In the genomic region with DNA sequence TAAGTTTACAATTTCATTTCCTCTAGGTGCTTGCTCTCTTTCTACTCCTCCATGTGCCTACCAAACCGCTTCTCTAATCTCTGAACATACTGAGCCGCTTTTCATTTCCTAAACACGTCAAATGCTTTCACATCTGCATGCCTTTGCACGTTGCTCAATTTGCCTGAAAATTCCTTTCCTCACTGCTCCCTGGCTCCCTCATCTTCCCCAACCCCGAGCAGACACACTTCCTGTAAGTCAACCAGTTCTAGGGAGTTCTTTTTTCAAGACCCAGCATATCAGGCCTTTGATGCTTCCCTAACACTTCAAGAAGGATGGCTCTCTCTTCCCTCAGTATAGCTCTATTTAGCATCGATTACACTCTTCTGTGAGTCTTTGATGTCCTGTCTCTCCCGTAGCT, we compare ENCODE assay signal across 1 cellular context.
A peak's percentile ranks its signal among the peaks of the same experiment; 100 is the strongest.
TF ChIP-seq lines count a peak whose summit lies in the region.

No MANE protein-coding gene starts in this region.

TF ChIP-seq in H1, 55 proteins besides CTCF, POLR2A, EP300 and RAD21:
- no peak for TF ChIP-seq SP4 (IDR thresholded peaks at IDR 0.05; ENCODE audit: low read length)
- TF ChIP-seq, protein P1, sequence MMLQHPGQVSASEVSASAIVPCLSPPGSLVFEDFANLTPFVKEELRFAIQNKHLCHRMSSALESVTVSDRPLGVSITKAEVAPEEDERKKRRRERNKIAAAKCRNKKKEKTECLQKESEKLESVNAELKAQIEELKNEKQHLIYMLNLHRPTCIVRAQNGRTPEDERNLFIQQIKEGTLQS (IDR thresholded peaks at IDR 0.05; ENCODE audit: insufficient read depth, low read depth, low read length): no peak
- TF ChIP-seq CEBPB (IDR thresholded peaks at IDR 0.05; ENCODE audit: low read depth, low read length): peak; percentile 65; the same call in 1 of the 2 replicates
TF ChIP-seq in H1: peak in this region for 1.
